9 cellular contexts compared by ENCODE assay signal in the genomic region with DNA sequence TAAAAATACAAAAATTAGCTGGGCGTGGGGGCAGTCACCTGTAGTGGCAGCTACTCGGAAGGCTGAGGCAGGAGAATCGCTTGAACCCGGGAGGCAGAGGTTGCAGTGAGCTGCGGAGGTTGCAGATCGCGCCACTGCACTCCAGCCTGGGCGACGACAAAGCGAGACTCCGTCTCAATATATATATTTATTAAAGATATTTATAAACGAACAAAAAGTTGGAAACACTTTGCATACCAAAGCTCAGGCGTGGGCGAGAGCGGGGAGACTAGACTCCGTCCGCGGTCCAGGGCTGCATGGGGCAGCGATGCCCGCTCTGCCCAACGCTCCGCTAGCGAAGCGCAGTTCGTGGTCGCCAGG. TPM values are rescaled to one million over a fixed set of nuclear protein-coding genes. Genes with fewer than 3 reads are reported as not detected.
DNase-seq lines count a peak whose midpoint lies in the region; ATAC-seq and TF ChIP-seq lines count a peak whose summit lies in the region.
"Had no signal": no experiment of that assay in that cellular context is flagged by ENCODE, and none has a peak within 500 bp of the region (broad histone marks: within the 10 kb centered on the region; RNA-seq: fewer than 3 reads in every experiment).

No MANE protein-coding gene starts in this region.

- TF ChIP-seq CTCF in dorsolateral prefrontal cortex (IDR thresholded peaks at IDR 0.05 in 54 of 56, conservative IDR thresholded peaks at IDR 0.05 in 2 of 56; ENCODE audit: low read depth in 1 of 56, partially characterized antibody in 56 of 56) (no peak), vagina (IDR thresholded peaks at IDR 0.05) (no peak)

- DNase-seq in right cardiac atrium, result peak in 1 of 3 donors; percentile 52
- no peak for DNase-seq in cardiac septum (ENCODE audit: low spot score)
- peak in 1 of 10 donors; percentile 29 for DNase-seq in dorsolateral prefrontal cortex
- DNase-seq in naive B cell, result no peak
- DNase-seq in vagina (ENCODE audit: extremely low spot score in 2 of 2), result no peak
- DNase-seq in SIG-M5 treated with dmso at 0.1 percent for 504 hours (lab: John Stamatoyannopoulos, UW; ENCODE audit: unreplicated experiment), result no peak
- DNase-seq in DMS53 treated with DMSO at 0.1 percent for 48 hours (lab: John Stamatoyannopoulos, UW; ENCODE audit: unreplicated experiment), result no peak
- no peak for DNase-seq in RPMI8226
- DNase-seq: DMS79 had no signal

- peak overlapping the region in 3 of 6 donors; percentile 28 to 85 (median 60) for H3K27ac Mint-ChIP-seq in naive B cell

- H3K27me3 Mint-ChIP-seq in naive B cell, result peaks cover 22 to 27% (median 25%) of the 10 kb centered on the region in 3 donors

- no peaks in the 10 kb centered on the region for H3K36me3 ChIP-seq in vagina

- H3K4me3 ChIP-seq in right cardiac atrium (ENCODE audit: low read length) (peak overlapping the region; percentile 74), dorsolateral prefrontal cortex (peak overlapping the region; percentile 13 to 75 (median 57)), vagina (peak overlapping the region; percentile 48 to 52)

- no peaks in the 10 kb centered on the region for H3K36me3 Mint-ChIP-seq in naive B cell

- ATAC-seq in right cardiac atrium (no peak), naive B cell (ENCODE audit: low read depth in 2 of 2) (no peak)

- H3K4me3 Mint-ChIP-seq in naive B cell, result peak overlapping the region; percentile 36 to 91 (median 80)

- H3K4me1 Mint-ChIP-seq in naive B cell, result peaks cover 0 to 2% (median 0%) of the 10 kb centered on the region in 3 donors

- H3K9me3 ChIP-seq in right cardiac atrium (ENCODE audit: control insufficient read depth, low read length) (no peaks in the 10 kb centered on the region), vagina (no peaks in the 10 kb centered on the region)

- no peak for TF ChIP-seq POLR2A in vagina (IDR thresholded peaks at IDR 0.05)

- H3K27me3 ChIP-seq in right cardiac atrium (ENCODE audit: control insufficient read depth, insufficient read depth), result no peaks in the 10 kb centered on the region
- peaks cover 0 to 5% (median 0%) of the 10 kb centered on the region in 45 donors for H3K27me3 ChIP-seq in dorsolateral prefrontal cortex
- H3K27me3 ChIP-seq in vagina, result no peaks in the 10 kb centered on the region

- no peak overlapping the region for H3K27ac ChIP-seq in right cardiac atrium (ENCODE audit: low read length)
- peak overlapping the region in 4 of 59 donors; percentile 44 to 82 (median 72) for H3K27ac ChIP-seq in dorsolateral prefrontal cortex
- peak overlapping the region; percentile 72 for H3K27ac ChIP-seq in vagina

- whole genome bisulfite sequencing in right cardiac atrium, result 54% methylated on average over 26 of the region's 26 CpGs

- intact Hi-C loops in right cardiac atrium (cut with DNase I), result loop anchor here in 3 of 4 donors (2.0 to 10.0 kb wide), 3 partner anchors 73 to 81 kb away; no protein-coding TSS in a partner anchor
- intact Hi-C loops in cardiac septum (cut with DNase I), result loop anchor here (1.0 kb wide), 1 partner anchor 80 kb away; no protein-coding TSS in a partner anchor
- intact Hi-C loops in dorsolateral prefrontal cortex (cut with DNase I), result loop anchor here (5.0 to 10.0 kb wide), 2 partner anchors 69 to 73 kb away; a partner anchor contains a TSS
- intact Hi-C loops in vagina (cut with DNase I), result loop anchor here (2.0 kb wide), 1 partner anchor 79 kb away; no protein-coding TSS in a partner anchor

- no peaks in the 10 kb centered on the region for H3K9me3 Mint-ChIP-seq in naive B cell

- no peaks in the 10 kb centered on the region for H3K4me1 ChIP-seq in right cardiac atrium (ENCODE audit: control insufficient read depth, insufficient read depth, low read length)
- H3K4me1 ChIP-seq in vagina, result peaks cover 12% of the 10 kb centered on the region

RNA-seq across cellular contexts. Expression of a gene that starts 7.9 kb away (rescaled TPM):
- total RNA-seq in right cardiac atrium (under 1 TPM in 1 of 4 donors, not detected in 3; 0.11 TPM), cardiac septum (not detected), dorsolateral prefrontal cortex (1 to 10 TPM in 78 of 120 experiments, under 1 TPM in 39, not detected in 3; 0.18 to 5.9 (median 1.3) TPM), vagina (not detected)
- polyA plus RNA-seq in right cardiac atrium (0.07 TPM), naive B cell (ENCODE audit: low read depth in 6 of 6) (not detected)

RNA-seq across cellular contexts. Expression of a gene that starts 38.0 kb away (rescaled TPM):
- total RNA-seq in right cardiac atrium, result under 1 TPM; 0.17 to 0.47 (median 0.17) TPM
- polyA plus RNA-seq in right cardiac atrium, result 0.34 TPM
- total RNA-seq in cardiac septum, result not detected
- 10 to 100 TPM in 25 of 120 experiments, 1 to 10 TPM in 95; 1.3 to 28.5 (median 7.1) TPM for total RNA-seq in dorsolateral prefrontal cortex
- polyA plus RNA-seq in naive B cell (ENCODE audit: low read depth in 6 of 6), result 1 to 10 TPM; 1.4 to 3.5 (median 1.9) TPM
- 19.4 TPM for total RNA-seq in vagina
